ENCODE assay signal across 1 cellular context in genomic region chr9:79617395-79617794, GRCh38.
TF ChIP-seq lines count a peak whose summit lies in the region.

No MANE protein-coding gene starts in this region.

TF ChIP-seq in GM23338, 12 proteins besides CTCF, POLR2A, EP300 and RAD21 (continued from another document):
- TF ChIP-seq ZNF462 (CRISPR knock-in tag; IDR thresholded peaks at IDR 0.05) (no peak), POLR2AphosphoS5 (IDR thresholded peaks at IDR 0.05; ENCODE audit: low read depth) (no peak), ETS1 (IDR thresholded peaks at IDR 0.05) (no peak), EZH2 (IDR thresholded peaks at IDR 0.05; ENCODE audit: low read depth, unreplicated experiment) (no peak), NANOG (IDR thresholded peaks at IDR 0.05; ENCODE audit: borderline replicate concordance) (no peak), ZNF331 (CRISPR knock-in tag; IDR thresholded peaks at IDR 0.05; ENCODE audit: low read depth) (no peak)
